14 cellular contexts compared by ENCODE assay signal in genomic region chr2:239688098-239688497, GRCh38.
DNase-seq lines count a peak whose midpoint lies in the region; ATAC-seq, FAIRE-seq and TF ChIP-seq lines count a peak whose summit lies in the region.
"Had no signal": no experiment of that assay in that cellular context is flagged by ENCODE, and none has a peak within 500 bp of the region (broad histone marks: within the 10 kb centered on the region; RNA-seq: fewer than 3 reads in every experiment).

No MANE protein-coding gene starts in this region.

- intact Hi-C loops in Right ventricle myocardium superior (cut with DNase I) (no loop called here), left ventricle myocardium inferior (cut with micrococcal nuclease) (no loop called here), left lung (cut with DNase I) (no loop called here)

- H3K4me1 ChIP-seq in left ventricle myocardium inferior (peaks cover 10% of the 10 kb centered on the region), left lung (no peaks in the 10 kb centered on the region)
- H3K4me1 ChIP-seq: foreskin keratinocyte had no signal

- DNase-seq in Right ventricle myocardium superior (peak; percentile 24), left ventricle myocardium inferior (no peak), WERI-Rb-1 (no peak), left lung (no peak), urothelium cell line (ENCODE audit: low spot score) (peak; percentile 50), T-helper 9 cell (no peak), erythroblast (lab: John Stamatoyannopoulos, UW) (no peak)
- DNase-seq: activated CD4-positive, alpha-beta T cell treated with anti-CD3 and anti-CD28 coated beads, Interleukin-2, amount 50 U/mL, for 48 hours; foreskin keratinocyte; NCI-H2029; stimulated activated CD4-positive, alpha-beta T cell treated with anti-CD3 and anti-CD28 coated beads, Interleukin-12 subunit alpha, Interleukin-12 subunit beta, amount 100 ng/mL, for 4 hours; T-helper 1 cell had no signal

- FAIRE-seq in urothelium cell line (lab: Jason Lieb, UNC), result no peak
- FAIRE-seq: G401.6 had no signal

- peaks cover 3% of the 10 kb centered on the region for H3K9me3 ChIP-seq in left ventricle myocardium inferior (replicated peaks)
- H3K9me3 ChIP-seq in WERI-Rb-1 (ENCODE audit: severe bottlenecking), result no peaks in the 10 kb centered on the region
- H3K9me3 ChIP-seq in left lung, result no peaks in the 10 kb centered on the region

- no peak for TF ChIP-seq POLR2A in erythroblast (IDR thresholded peaks at IDR 0.05; ENCODE audit: low read length)

- H3K27me3 ChIP-seq in left ventricle myocardium inferior (ENCODE audit: low read depth) (peaks cover 58% of the 10 kb centered on the region), WERI-Rb-1 (ENCODE audit: insufficient read depth, low read depth, severe bottlenecking) (peaks cover 88% of the 10 kb centered on the region), left lung (peaks cover 0 to 41% of the 10 kb centered on the region in 2 donors)

- H3K27ac ChIP-seq in left ventricle myocardium inferior (replicated peaks) (no peak overlapping the region), WERI-Rb-1 (no peak overlapping the region), left lung (no peak overlapping the region)
- H3K27ac ChIP-seq: foreskin keratinocyte had no signal

- H3K4me3 ChIP-seq in left ventricle myocardium inferior (no peak overlapping the region), WERI-Rb-1 (ENCODE audit: low read depth, low read length) (no peak overlapping the region), left lung (no peak overlapping the region)

- ATAC-seq in Right ventricle myocardium superior (ENCODE audit: poor library complexity) (no peak), left lung (peak; percentile 71), HG02885 (IDR thresholded peaks at IDR 0.05; ENCODE audit: poor library complexity, unreplicated experiment) (no peak)
- ATAC-seq: foreskin keratinocyte had no signal

- TF ChIP-seq CTCF in left ventricle myocardium inferior (IDR thresholded peaks at IDR 0.05; ENCODE audit: borderline replicate concordance) (no peak), WERI-Rb-1 (IDR thresholded peaks at IDR 0.05; ENCODE audit: low read depth, low read length) (peak; percentile 52), left lung (IDR thresholded peaks at IDR 0.05) (no peak)

- H3K36me3 ChIP-seq in left ventricle myocardium inferior, result no peaks in the 10 kb centered on the region
- H3K36me3 ChIP-seq in WERI-Rb-1, result no peaks in the 10 kb centered on the region
- no peaks in the 10 kb centered on the region for H3K36me3 ChIP-seq in left lung

Comparison
In these comparisons a context has a peak if more than half of its experiments do, and no peak if none do; other contexts are left out.
1. DNase-seq: peak in Right ventricle myocardium superior (single experiment) and urothelium cell line (single experiment); none in left ventricle myocardium inferior (single experiment), WERI-Rb-1 (single experiment), left lung (0 of 2), T-helper 9 cell (single experiment) and erythroblast (0 of 2).